In genomic region chr9:29160763-29161353, GRCh38 we compare ENCODE assay signal across 28 cellular contexts. TPM values are rescaled to one million over a fixed set of nuclear protein-coding genes. Genes with fewer than 3 reads are reported as not detected.
A peak's percentile ranks its signal among the peaks of the same experiment; 100 is the strongest.
DNase-seq lines count a peak whose midpoint lies in the region; ATAC-seq and TF ChIP-seq lines count a peak whose summit lies in the region.
"Had no signal": no experiment of that assay in that cellular context is flagged by ENCODE, and none has a peak within 500 bp of the region (broad histone marks: within the 10 kb centered on the region; RNA-seq: fewer than 3 reads in every experiment).

No MANE protein-coding gene starts in this region.

- H3K4me2 ChIP-seq in OCI-LY1 (ENCODE audit: low read length): peak overlapping the region; percentile 53

- ATAC-seq in HG03469 (IDR thresholded peaks at IDR 0.05; ENCODE audit: unreplicated experiment): no peak
- no peak for ATAC-seq in HG03139 (IDR thresholded peaks at IDR 0.05; ENCODE audit: unreplicated experiment)
- ATAC-seq: CD8-positive, alpha-beta T cell; left colon; stimulated activated naive CD8-positive, alpha-beta T cell treated with anti-CD3 and anti-CD28 coated beads, Interleukin-15, Interleukin-2, amounts not matched to agents 100 U/mL and 50 U/mL, for 24 hours had no signal

- no peaks in the 10 kb centered on the region for H3K27me3 Mint-ChIP-seq in glutamatergic neuron (ENCODE audit: unreplicated experiment)
- H3K27me3 Mint-ChIP-seq: activated naive CD8-positive, alpha-beta T cell treated with anti-CD3 and anti-CD28 coated beads for 36 hours; activated T-cell treated with anti-CD3 and anti-CD28 coated beads, Interleukin-2, amount 50 U/mL, for 24 hours; B cell had no signal

- H3K9ac ChIP-seq in OCI-LY1 (ENCODE audit: low read length): peak overlapping the region; percentile 52
- H3K9ac ChIP-seq: parathyroid adenoma had no signal

- peaks cover 1% of the 10 kb centered on the region for H3K9me3 Mint-ChIP-seq in glutamatergic neuron (ENCODE audit: unreplicated experiment)
- H3K9me3 Mint-ChIP-seq: activated naive CD8-positive, alpha-beta T cell treated with anti-CD3 and anti-CD28 coated beads for 36 hours; nephron had no signal

- DNase-seq in COLO668 (lab: John Stamatoyannopoulos, UW; ENCODE audit: unreplicated experiment) (peak; percentile 16), NCI-H146 (lab: John Stamatoyannopoulos, UW) (peak; percentile 92), glutamatergic neuron (peak; percentile 13), cerebellar cortex (ENCODE audit: low spot score) (no peak)
- DNase-seq: activated CD4-positive, alpha-beta T cell treated with anti-CD3 and anti-CD28 coated beads, Interleukin-2, amount 50 U/mL, for 1 hour; activated CD4-positive, CD25-positive, alpha-beta regulatory T cell; activated gamma-delta T cell; activated naive CD8-positive, alpha-beta T cell treated with anti-CD3 and anti-CD28 coated beads for 36 hours; activated T-cell treated with anti-CD3 and anti-CD28 coated beads, Interleukin-2, amount 50 U/mL, for 24 hours; anterior cingulate cortex; CD8-positive, alpha-beta T cell; GOT3; hypothalamus; KBM-7; left colon; NCI-H1105; NCI-H446 treated with DMSO at 0.1 percent for 48 hours; stimulated activated CD4-positive, alpha-beta T cell treated with anti-CD3 and anti-CD28 coated beads, Interleukin-1b, Interleukin-23, amount 100 ng/mL, for 48 hours; stimulated activated naive CD8-positive, alpha-beta T cell treated with anti-CD3 and anti-CD28 coated beads, Interleukin-15, Interleukin-2, amounts not matched to agents 100 U/mL and 50 U/mL, for 24 hours had no signal

- H3K9me2 ChIP-seq in OCI-LY1 (ENCODE audit: low read depth, low read length): no peaks in the 10 kb centered on the region

- H3K9me3 ChIP-seq in OCI-LY1 (ENCODE audit: low read length): no peaks in the 10 kb centered on the region
- H3K9me3 ChIP-seq: breast epithelium had no signal

- H3F3A ChIP-seq in OCI-LY1 (ENCODE audit: insufficient read depth, low read length): no peaks in the 10 kb centered on the region

- TF ChIP-seq CTCF in OCI-LY1 (IDR thresholded peaks at IDR 0.05; ENCODE audit: low read length): peak; percentile 58
- no peak for TF ChIP-seq CTCF in glutamatergic neuron (IDR thresholded peaks at IDR 0.05; ENCODE audit: partially characterized antibody, unreplicated experiment)

- no peak overlapping the region for H3K4me3 ChIP-seq in OCI-LY1 (ENCODE audit: low read depth, low read length, poor library complexity, severe bottlenecking)
- H3K4me3 ChIP-seq: breast epithelium had no signal

- H3K4me1 ChIP-seq in OCI-LY1 (ENCODE audit: insufficient read depth, low read length, severe bottlenecking): peaks cover 53% of the 10 kb centered on the region
- H3K4me1 ChIP-seq: breast epithelium, parathyroid adenoma had no signal

- no peaks in the 10 kb centered on the region for H3K36me3 Mint-ChIP-seq in glutamatergic neuron (ENCODE audit: unreplicated experiment)
- H3K36me3 Mint-ChIP-seq: activated naive CD8-positive, alpha-beta T cell treated with anti-CD3 and anti-CD28 coated beads for 36 hours; CD8-positive, alpha-beta T cell had no signal

- H4K20me1 ChIP-seq in OCI-LY1 (ENCODE audit: insufficient read depth, low read length): no peaks in the 10 kb centered on the region

- H3K27ac ChIP-seq in OCI-LY1 (ENCODE audit: low read depth, low read length, poor library complexity, severe bottlenecking): peak overlapping the region; percentile 93
- H3K27ac ChIP-seq: breast epithelium, parathyroid adenoma had no signal

- H3K27ac Mint-ChIP-seq in glutamatergic neuron (ENCODE audit: unreplicated experiment): no peak overlapping the region
- H3K27ac Mint-ChIP-seq: activated naive CD8-positive, alpha-beta T cell treated with anti-CD3 and anti-CD28 coated beads for 36 hours; activated T-cell treated with anti-CD3 and anti-CD28 coated beads, Interleukin-2, amount 50 U/mL, for 24 hours; B cell; CD8-positive, alpha-beta T cell; nephron had no signal

- H3K4me3 Mint-ChIP-seq in glutamatergic neuron (ENCODE audit: unreplicated experiment): no peak overlapping the region
- H3K4me3 Mint-ChIP-seq: activated naive CD8-positive, alpha-beta T cell treated with anti-CD3 and anti-CD28 coated beads for 36 hours; activated T-cell treated with anti-CD3 and anti-CD28 coated beads, Interleukin-2, amount 50 U/mL, for 24 hours; B cell; CD8-positive, alpha-beta T cell; nephron had no signal

- H2AFZ ChIP-seq in OCI-LY1 (ENCODE audit: low read length): peak overlapping the region; percentile 38; the same call in 1 of the 2 replicates
- H2AFZ ChIP-seq: parathyroid adenoma had no signal

- H3K36me3 ChIP-seq in OCI-LY1 (ENCODE audit: insufficient read depth, low read length): no peaks in the 10 kb centered on the region
- H3K36me3 ChIP-seq: breast epithelium had no signal

- no peaks in the 10 kb centered on the region for H3K79me2 ChIP-seq in OCI-LY1 (ENCODE audit: insufficient read depth, low read length)
- H3K79me2 ChIP-seq: parathyroid adenoma had no signal

- no peaks in the 10 kb centered on the region for H3K27me3 ChIP-seq in OCI-LY1 (ENCODE audit: insufficient read depth, low read length)
- H3K27me3 ChIP-seq: breast epithelium had no signal

- peaks cover 5% of the 10 kb centered on the region for H3K4me1 Mint-ChIP-seq in glutamatergic neuron (ENCODE audit: low read depth, unreplicated experiment)
- H3K4me1 Mint-ChIP-seq: activated naive CD8-positive, alpha-beta T cell treated with anti-CD3 and anti-CD28 coated beads for 36 hours; B cell; nephron had no signal

RNA-seq across cellular contexts. Expression of gene LINGO2, which starts 52.5 kb away (rescaled TPM):
- 3.6 TPM for total RNA-seq in glutamatergic neuron (ENCODE audit: unreplicated experiment)
- total RNA-seq: activated naive CD8-positive, alpha-beta T cell treated with anti-CD3 and anti-CD28 coated beads for 36 hours; B cell; CD8-positive, alpha-beta T cell; left colon; lung microvascular endothelial cell; T-helper 1 cell treated with Interleukin-12 subunit alpha and Interleukin-12 subunit beta and Interleukin-4 antibody, amounts not matched to agents 30 ng/mL and 1 ng/mL, for 36 hours had no signal
